9 cellular contexts compared by ENCODE assay signal in genomic region chr7:87564290-87564963, GRCh38. TPM values are rescaled to one million over a fixed set of nuclear protein-coding genes. Genes with fewer than 3 reads are reported as not detected.
DNase-seq lines count a peak whose midpoint lies in the region; ATAC-seq and TF ChIP-seq lines count a peak whose summit lies in the region.
"Had no signal": no experiment of that assay in that cellular context is flagged by ENCODE, and none has a peak within 500 bp of the region (broad histone marks: within the 10 kb centered on the region; RNA-seq: fewer than 3 reads in every experiment).

No MANE protein-coding gene starts in this region.

- H3K79me2 ChIP-seq in osteoblast (ENCODE audit: insufficient read depth, low read length) = no peaks in the 10 kb centered on the region

- H3K9me3 ChIP-seq in Panc1 (ENCODE audit: control insufficient read depth, insufficient read depth, low read depth, low read length) (no peaks in the 10 kb centered on the region), osteoblast (ENCODE audit: low read depth, low read length) (no peaks in the 10 kb centered on the region), heart right ventricle (no peaks in the 10 kb centered on the region)

- POLR2A ChIA-PET in Panc1 (lab: Charles Lee) = no interaction called here

- H2AFZ ChIP-seq in osteoblast (ENCODE audit: low read length) = no peak overlapping the region

- peak; percentile 72 for TF ChIP-seq CTCF in Panc1 (IDR thresholded peaks at IDR 0.05)
- TF ChIP-seq CTCF in osteoblast (IDR thresholded peaks at IDR 0.05; ENCODE audit: extremely low read depth, low read depth, low read length) = peak; percentile 36
- peak in 4 of 9 donors; percentile 13 to 39 (median 28) for TF ChIP-seq CTCF in heart right ventricle (IDR thresholded peaks at IDR 0.05)

- in situ Hi-C loops in Panc1 (cut with HindIII; ENCODE audit: low pct_unique_long_range_greater_than_20kb, low sequenced_read_pairs) = no loop called here

- H3K4me2 ChIP-seq in osteoblast (ENCODE audit: insufficient read depth, low read length) = no peak overlapping the region

- no peaks in the 10 kb centered on the region for H4K20me1 ChIP-seq in osteoblast (ENCODE audit: insufficient read depth, low read length)

- H3K27ac ChIP-seq in Panc1 (ENCODE audit: low read length) = no peak overlapping the region
- no peak overlapping the region for H3K27ac ChIP-seq in osteoblast (ENCODE audit: low read depth, low read length)
- H3K27ac ChIP-seq in heart right ventricle = no peak overlapping the region
- H3K27ac ChIP-seq: SK-N-MC had no signal

- intact Hi-C loops in Panc1 (cut with micrococcal nuclease; ENCODE audit: unreplicated experiment) = no loop called here
- intact Hi-C loops in heart right ventricle (cut with DNase I) = no loop called here

- CTCF ChIA-PET in Panc1 (lab: Charles Lee) = no interaction called here

- peak; percentile 5 for DNase-seq in COLO668 (lab: John Stamatoyannopoulos, UW; ENCODE audit: unreplicated experiment)
- no peak for DNase-seq in Panc1 (ENCODE audit: low read depth, low spot score)
- DNase-seq in ecto neural progenitor cell (ENCODE audit: low spot score) = peak; percentile 58
- DNase-seq in osteoblast (ENCODE audit: insufficient read length, low spot score, missing footprints) = no peak
- no peak for DNase-seq in NCI-H1694 (lab: John Stamatoyannopoulos, UW)
- no peak for DNase-seq in heart right ventricle

- H3K27me3 ChIP-seq in Panc1 (ENCODE audit: control insufficient read depth, insufficient read depth, low read length) = no peaks in the 10 kb centered on the region
- no peaks in the 10 kb centered on the region for H3K27me3 ChIP-seq in osteoblast (ENCODE audit: insufficient read depth, low read length)
- H3K27me3 ChIP-seq in heart right ventricle = peaks cover 0 to 2% (median 0%) of the 10 kb centered on the region in 7 donors

- 19 to 32% methylated on average over 3 of the region's 3 CpGs for WGBS in heart right ventricle, 2 donors

- H3K4me3 ChIP-seq in Panc1 (ENCODE audit: low read depth in 2 of 2, low read length in 2 of 2) (no peak overlapping the region), osteoblast (ENCODE audit: insufficient read depth, low read length) (no peak overlapping the region), heart right ventricle (no peak overlapping the region)
- H3K4me3 ChIP-seq: SK-N-MC had no signal

- no peaks in the 10 kb centered on the region for H3K36me3 ChIP-seq in Panc1 (ENCODE audit: control insufficient read depth, insufficient read depth, low read length)
- no peaks in the 10 kb centered on the region for H3K36me3 ChIP-seq in osteoblast (ENCODE audit: insufficient read depth, low read length)
- H3K36me3 ChIP-seq in heart right ventricle = no peaks in the 10 kb centered on the region

- H3K4me1 ChIP-seq in Panc1 (ENCODE audit: control insufficient read depth, insufficient read depth, low read length) (no peaks in the 10 kb centered on the region), osteoblast (ENCODE audit: insufficient read depth, low read length) (no peaks in the 10 kb centered on the region), heart right ventricle (no peaks in the 10 kb centered on the region)

- BruUV-seq in Panc1 (replicated peaks; lab: Mats Ljungman, UMichigan) = no TSS peak

- ATAC-seq in GM18861 (IDR thresholded peaks at IDR 0.05; ENCODE audit: unreplicated experiment) (peak; percentile 78), HG03039 (IDR thresholded peaks at IDR 0.05; ENCODE audit: unreplicated experiment) (peak; percentile 74), Panc1 (no peak), heart right ventricle (no peak)

RNA-seq across cellular contexts. Expression of gene ABCB1, which starts 36.3 kb away (rescaled TPM):
- total RNA-seq in Panc1 (2021; ENCODE audit: unreplicated experiment) (0.67 TPM), osteoblast (not detected in 2 replicates), heart right ventricle (1 to 10 TPM; 1.6 to 7.1 (median 2.7) TPM)
- not detected for polyA plus RNA-seq in Panc1 (2012; ENCODE audit: insufficient read length)
- polyA plus RNA-seq in heart right ventricle = 1 to 10 TPM; 1.3 to 4.3 TPM

Comparison
In these comparisons a context has a peak if more than half of its experiments do, and no peak if none do; other contexts are left out.
1. DNase-seq: peak in COLO668 (single experiment) and ecto neural progenitor cell (single experiment); none in Panc1 (single experiment), osteoblast (single experiment), NCI-H1694 (single experiment) and heart right ventricle (0 of 2).
2. ATAC-seq: peak in GM18861 (single experiment) and HG03039 (single experiment); none in Panc1 (single experiment) and heart right ventricle (0 of 8).